ENCODE assay signal across 16 cellular contexts in the genomic region with DNA sequence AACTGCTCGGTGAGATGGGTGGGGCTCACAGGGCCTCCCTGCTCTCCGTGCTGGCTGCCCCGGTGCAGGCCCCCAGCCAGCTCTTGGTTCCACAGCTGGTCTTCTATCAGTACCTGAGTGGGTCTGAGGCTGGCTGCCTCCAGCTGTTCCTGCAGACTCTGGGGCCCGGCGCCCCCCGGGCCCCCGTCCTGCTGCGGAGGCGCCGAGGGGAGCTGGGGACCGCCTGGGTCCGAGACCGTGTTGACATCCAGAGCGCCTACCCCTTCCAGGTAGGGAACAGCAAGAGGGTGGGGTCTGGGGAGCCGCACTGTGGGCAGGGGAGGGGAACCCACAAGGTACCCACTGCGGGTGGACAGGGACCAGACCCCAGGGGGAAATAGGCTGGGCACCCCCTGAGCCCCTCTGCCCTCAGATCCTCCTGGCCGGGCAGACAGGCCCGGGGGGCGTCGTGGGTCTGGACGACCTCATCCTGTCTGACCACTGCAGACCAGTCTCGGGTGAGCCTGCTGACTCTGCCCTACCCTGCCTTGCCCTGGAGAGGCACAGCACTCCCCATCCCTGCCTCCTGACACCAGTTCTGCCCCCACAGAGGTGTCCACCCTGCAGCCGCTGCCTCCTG. TPM values are rescaled to one million over a fixed set of nuclear protein-coding genes. Genes with fewer than 3 reads are reported as not detected.
DNase-seq lines count a peak whose midpoint lies in the region; ATAC-seq and TF ChIP-seq lines count a peak whose summit lies in the region.
"Had no signal": no experiment of that assay in that cellular context is flagged by ENCODE, and none has a peak within 500 bp of the region (broad histone marks: within the 10 kb centered on the region; RNA-seq: fewer than 3 reads in every experiment).

No MANE protein-coding gene starts in this region.

- DNase-seq in activated CD8-positive, alpha-beta memory T cell treated with anti-CD3 and anti-CD28 coated beads, Interleukin-2, amount 50 U/mL, for 4 hours = peak; percentile 15
- DNase-seq in activated CD8-positive, alpha-beta memory T cell treated with anti-CD3 and anti-CD28 coated beads for 24 hours = no peak
- DNase-seq in ecto neural progenitor cell (ENCODE audit: low spot score) (peak; percentile 47), neural progenitor cell (ENCODE audit: low spot score) (no peak), NCI-H2081 (lab: John Stamatoyannopoulos, UW) (no peak), NCI-H2196 treated with DMSO at 0.1 percent for 48 hours (lab: John Stamatoyannopoulos, UW; ENCODE audit: unreplicated experiment) (no peak)
- DNase-seq: CD4-positive, CD25-positive, alpha-beta regulatory T cell; DMS53; NCI-H1436 treated with DMSO at 0.1 percent for 48 hours; NCI-H2081 treated with DMSO at 0.1 percent for 48 hours; NCI-H226; NCI-H526 treated with DMSO at 0.1 percent for 48 hours; OCI-M1 had no signal

- H3K4me1 ChIP-seq in BLaER1 (peaks cover 79% of the 10 kb centered on the region), neural progenitor cell (peaks cover 4% of the 10 kb centered on the region)

- H3K9ac ChIP-seq in BLaER1 = peak overlapping the region; percentile 38; the same call in 1 of the 2 replicates
- no peak overlapping the region for H3K9ac ChIP-seq in neural progenitor cell

- H3K4me3 Mint-ChIP-seq in neural progenitor cell = no peak overlapping the region
- H3K4me3 Mint-ChIP-seq: CD4-positive, CD25-positive, alpha-beta regulatory T cell had no signal

- H3K27ac Mint-ChIP-seq in neural progenitor cell = no peak overlapping the region

- H3K79me2 ChIP-seq in neural progenitor cell (ENCODE audit: low read depth) = peaks cover 7% of the 10 kb centered on the region

- H3K4me3 ChIP-seq in BLaER1 (no peak overlapping the region), neural progenitor cell (no peak overlapping the region)

- H4K20me1 ChIP-seq in BLaER1 (peaks cover 77% of the 10 kb centered on the region), neural progenitor cell (ENCODE audit: low read depth) (peaks cover 18% of the 10 kb centered on the region)

- H3K36me3 ChIP-seq in BLaER1 (peaks cover 40% of the 10 kb centered on the region), neural progenitor cell (no peaks in the 10 kb centered on the region)

- no peaks in the 10 kb centered on the region for H3K9me3 Mint-ChIP-seq in neural progenitor cell
- H3K9me3 Mint-ChIP-seq: CD4-positive, CD25-positive, alpha-beta regulatory T cell had no signal

- no peak for ATAC-seq in HG02759 (IDR thresholded peaks at IDR 0.05; ENCODE audit: unreplicated experiment)
- ATAC-seq: HCT116 had no signal

- H3K4me2 ChIP-seq in BLaER1 (peak overlapping the region; percentile 95), neural progenitor cell (no peak overlapping the region)

- H3K36me3 Mint-ChIP-seq in neural progenitor cell = no peaks in the 10 kb centered on the region
- H3K36me3 Mint-ChIP-seq: CD4-positive, CD25-positive, alpha-beta regulatory T cell had no signal

- H3K27me3 Mint-ChIP-seq in neural progenitor cell (ENCODE audit: insufficient read depth, low read depth) = peaks cover 3% of the 10 kb centered on the region
- H3K27me3 Mint-ChIP-seq: CD4-positive, CD25-positive, alpha-beta regulatory T cell had no signal

- no peaks in the 10 kb centered on the region for H3K27me3 ChIP-seq in BLaER1
- H3K27me3 ChIP-seq in neural progenitor cell = no peaks in the 10 kb centered on the region

- H3F3A ChIP-seq in neural progenitor cell (ENCODE audit: low read depth) = no peaks in the 10 kb centered on the region

- no peaks in the 10 kb centered on the region for H3K4me1 Mint-ChIP-seq in neural progenitor cell

- no peak for TF ChIP-seq CTCF in neural progenitor cell (IDR thresholded peaks at IDR 0.05)

- H3K27ac ChIP-seq in BLaER1 (0 out of 2 replicates have a peak overlapping the region, but pooled peaks have one; percentile 4), neural progenitor cell (peak overlapping the region; percentile 6)

- H3K9me3 ChIP-seq in BLaER1 = no peaks in the 10 kb centered on the region
- no peaks in the 10 kb centered on the region for H3K9me3 ChIP-seq in neural progenitor cell (ENCODE audit: low read depth)

- H2AFZ ChIP-seq in neural progenitor cell (replicated peaks) = no peak overlapping the region

RNA-seq across cellular contexts. Expression of a gene that starts 2.8 kb away (rescaled TPM):
- 2.6 and 8.3 TPM in 2 replicates for total RNA-seq in neural progenitor cell (ENCODE audit: low replicate concordance)

RNA-seq across cellular contexts. Expression of a gene that starts 5.7 kb away (rescaled TPM):
- total RNA-seq in neural progenitor cell (ENCODE audit: low replicate concordance) = 58.8 and 110 TPM in 2 replicates

RNA-seq across cellular contexts. Expression of a gene that starts 11.2 kb away (rescaled TPM):
- 269 and 293 TPM in 2 replicates for total RNA-seq in neural progenitor cell (ENCODE audit: low replicate concordance)

RNA-seq across cellular contexts. Expression of a gene that starts 12.7 kb away (rescaled TPM):
- total RNA-seq in neural progenitor cell (ENCODE audit: low replicate concordance) = 0.77 TPM in 1 of 2 replicates, not detected in the other

RNA-seq across cellular contexts. Expression of a gene that starts 31.4 kb away (rescaled TPM):
- total RNA-seq in neural progenitor cell (ENCODE audit: low replicate concordance) = 16.1 and 33.9 TPM in 2 replicates

Comparison
In these comparisons a context has a peak if more than half of its experiments do, and no peak if none do; other contexts are left out.
1. DNase-seq: peak in activated CD8-positive, alpha-beta memory T cell treated with anti-CD3 and anti-CD28 coated beads, Interleukin-2, amount 50 U/mL, for 4 hours (single experiment) and ecto neural progenitor cell (single experiment); none in activated CD8-positive, alpha-beta memory T cell treated with anti-CD3 and anti-CD28 coated beads for 24 hours (single experiment), neural progenitor cell (single experiment), NCI-H2081 (0 of 2) and NCI-H2196 treated with DMSO at 0.1 percent for 48 hours (single experiment).